In genomic region chr22:36649513-36649912, GRCh38 we compare ENCODE assay signal across 19 cellular contexts. TPM values are rescaled to one million over a fixed set of nuclear protein-coding genes. Genes with fewer than 3 reads are reported as not detected.
"Had no signal": no experiment of that assay in that cellular context is flagged by ENCODE, and none has a peak within 500 bp of the region (broad histone marks: within the 10 kb centered on the region; RNA-seq: fewer than 3 reads in every experiment).

No MANE protein-coding gene starts in this region.

RNA-seq across cellular contexts. Expression of gene CACNG2, which starts 54.0 kb away (rescaled TPM):
- total RNA-seq: colonic mucosa; dermis microvascular lymphatic vessel endothelial cell; endodermal cell; esophagus mucosa; esophagus squamous epithelium; gastrocnemius medialis; glomerular endothelial cell; heart right ventricle; kidney epithelial cell; left cardiac atrium; left lung; left ventricle myocardium superior; lower leg skin; lower lobe of right lung; lung microvascular endothelial cell; mesothelial cell of epicardium; mucosa of descending colon; myocyte; naive thymus-derived CD8-positive, alpha-beta T cell had no signal
